In the genomic region with DNA sequence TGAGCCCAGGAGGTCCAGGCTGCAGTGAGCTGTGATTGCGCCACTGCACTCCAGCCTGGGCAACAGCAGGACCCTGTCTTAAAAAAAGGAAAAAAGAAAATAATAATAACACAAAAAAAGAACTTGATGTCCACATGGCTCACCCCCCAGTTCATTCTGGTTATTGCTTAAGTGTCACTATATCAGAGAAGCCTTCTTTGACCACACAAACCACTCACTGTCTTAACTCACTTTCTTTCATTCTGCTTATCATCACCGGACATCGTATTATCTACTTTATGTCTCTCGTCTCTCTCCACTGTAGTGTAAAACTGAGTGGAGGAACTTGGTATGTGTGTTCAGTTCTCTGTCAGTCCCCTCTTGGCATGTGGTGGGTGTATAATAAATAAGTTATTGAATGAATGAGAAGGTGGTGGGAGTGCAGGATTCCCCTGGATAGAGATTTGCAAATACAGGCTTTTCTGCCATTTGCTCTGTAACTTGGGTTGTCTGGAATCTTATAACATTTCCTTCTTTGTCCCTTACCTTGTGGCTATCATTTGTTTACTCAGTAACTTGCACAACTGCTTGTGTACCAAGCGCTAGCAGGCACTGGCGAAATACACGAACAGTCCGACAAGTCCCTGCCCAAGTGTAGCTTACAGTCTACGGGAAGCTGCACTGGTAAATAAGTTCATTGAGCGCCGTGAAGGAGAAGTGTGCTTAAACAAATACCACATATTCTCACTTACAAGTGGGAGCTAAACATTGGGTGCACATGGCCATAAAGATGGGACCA, we compare ENCODE assay signal across 19 cellular contexts.
DNase-seq lines count a peak whose midpoint lies in the region; ATAC-seq and TF ChIP-seq lines count a peak whose summit lies in the region.
"Had no signal": no experiment of that assay in that cellular context is flagged by ENCODE, and none has a peak within 500 bp of the region (broad histone marks: within the 10 kb centered on the region; RNA-seq: fewer than 3 reads in every experiment).

No MANE protein-coding gene starts in this region.

- H3K27me3 ChIP-seq in transverse colon (no peaks in the 10 kb centered on the region), testis (no peaks in the 10 kb centered on the region)
- H3K27me3 ChIP-seq: dorsolateral prefrontal cortex, heart left ventricle had no signal

- H3K36me3 ChIP-seq in SK-N-MC (ENCODE audit: insufficient read depth, low read length) = peaks cover 16% of the 10 kb centered on the region
- no peaks in the 10 kb centered on the region for H3K36me3 ChIP-seq in transverse colon
- H3K36me3 ChIP-seq in testis (ENCODE audit: low read depth, missing control alignments) = no peaks in the 10 kb centered on the region
- H3K36me3 ChIP-seq: heart left ventricle had no signal

- no peak for TF ChIP-seq POLR2A in transverse colon (IDR thresholded peaks at IDR 0.05)
- no peak for TF ChIP-seq POLR2A in testis (IDR thresholded peaks at IDR 0.05)

- H3K27ac Mint-ChIP-seq in activated naive CD4-positive, alpha-beta T cell treated with anti-CD3 and anti-CD28 coated beads, Interleukin-2, amount 50 U/mL, for 72 hours = peak overlapping the region; percentile 29 to 48
- H3K27ac Mint-ChIP-seq: activated naive CD8-positive, alpha-beta T cell treated with anti-CD3 and anti-CD28 coated beads for 36 hours; stimulated activated naive CD8-positive, alpha-beta T cell treated with anti-CD3 and anti-CD28 coated beads, Interleukin-15, amount 100 ng/mL, for 72 hours had no signal

- no peak overlapping the region for H3K4me3 ChIP-seq in SK-N-MC
- no peak overlapping the region for H3K4me3 ChIP-seq in transverse colon
- H3K4me3 ChIP-seq in testis = no peak overlapping the region
- H3K4me3 ChIP-seq: dorsolateral prefrontal cortex, heart left ventricle had no signal

- no peaks in the 10 kb centered on the region for H3K36me3 Mint-ChIP-seq in activated naive CD4-positive, alpha-beta T cell treated with anti-CD3 and anti-CD28 coated beads, Interleukin-2, amount 50 U/mL, for 72 hours
- H3K36me3 Mint-ChIP-seq: activated naive CD8-positive, alpha-beta T cell treated with anti-CD3 and anti-CD28 coated beads for 36 hours; T-cell had no signal

- H3K9me3 ChIP-seq in SK-N-MC (ENCODE audit: low read depth, low read length) = no peaks in the 10 kb centered on the region
- no peaks in the 10 kb centered on the region for H3K9me3 ChIP-seq in transverse colon
- H3K9me3 ChIP-seq in testis = no peaks in the 10 kb centered on the region
- H3K9me3 ChIP-seq: heart left ventricle had no signal

- in situ Hi-C loops in transverse colon (cut with MboI; ENCODE audit: low pct_ligation_motif_present in 1 of 4, low pct_unique_long_range_greater_than_20kb in 1 of 4, low sequenced_read_pairs in 3 of 4) = loop anchor here in 1 of 4 donors (25.0 kb wide), 1 partner anchor 222 kb away; a partner anchor contains a TSS

- 78 to 84% methylated on average over 10 to 11 of the region's 11 CpGs for WGBS in transverse colon (ENCODE audit: low coverage in 1 of 2), 2 donors
- 84% methylated on average over 11 of the region's 11 CpGs for WGBS in testis, 2 donors

- ATAC-seq in activated naive CD4-positive, alpha-beta T cell treated with anti-CD3 and anti-CD28 coated beads, Interleukin-2, amount 50 U/mL, for 72 hours = no peak
- ATAC-seq in left lobe of liver (peak; percentile 62), Right ventricle myocardium superior (ENCODE audit: poor library complexity) (no peak)
- ATAC-seq: heart left ventricle; stimulated activated naive CD8-positive, alpha-beta T cell treated with anti-CD3 and anti-CD28 coated beads, Interleukin-15, amount 100 ng/mL, for 72 hours; T-cell had no signal

- intact Hi-C loops in transverse colon (cut with DNase I; ENCODE audit: low total_unique reads) (loop anchor here (5.0 kb wide), 1 partner anchor 227 kb away; no protein-coding TSS in a partner anchor), testis (cut with DNase I; ENCODE audit: low total_unique reads) (loop anchor here (10.0 kb wide), 1 partner anchor 224 kb away; no protein-coding TSS in a partner anchor), Right ventricle myocardium superior (cut with DNase I) (loop anchor here (5.0 kb wide), 1 partner anchor 232 kb away; a partner anchor contains a TSS)

- TF ChIP-seq CTCF in transverse colon (IDR thresholded peaks at IDR 0.05) (no peak), testis (IDR thresholded peaks at IDR 0.05) (no peak)

- H3K9ac ChIP-seq in SK-N-MC (ENCODE audit: insufficient read length) = no peak overlapping the region

- H3K27ac ChIP-seq in SK-N-MC (peak overlapping the region; percentile 97), transverse colon (no peak overlapping the region), testis (no peak overlapping the region)
- H3K27ac ChIP-seq: heart left ventricle had no signal

- DNase-seq in activated naive CD4-positive, alpha-beta T cell treated with anti-CD3 and anti-CD28 coated beads, Interleukin-2, amount 50 U/mL, for 72 hours (ENCODE audit: low spot score in 2 of 2) = no peak
- DNase-seq in activated naive CD4-positive, alpha-beta T cell treated with anti-CD3 and anti-CD28 coated beads, Interleukin-2, amount 50 U/mL, for 16 hours = no peak
- DNase-seq in SK-N-MC (ENCODE audit: low read depth, low spot score) = no peak
- DNase-seq in left lobe of liver (ENCODE audit: low spot score) = no peak
- peak; percentile 14 for DNase-seq in transverse colon
- DNase-seq in testis = no peak
- DNase-seq in C1 segment of cervical spinal cord (lab: John Stamatoyannopoulos, UW) = no peak
- no peak for DNase-seq in Right ventricle myocardium superior
- DNase-seq: activated CD4-positive, alpha-beta T cell treated with anti-CD3 and anti-CD28 coated beads for 48 hours; activated naive CD8-positive, alpha-beta T cell treated with anti-CD3 and anti-CD28 coated beads for 36 hours; DMS 273 treated with DMSO at 0.1 percent for 48 hours; dorsolateral prefrontal cortex; heart left ventricle; KBM-7; NCI-H1436; NCI-H446 treated with DMSO at 0.1 percent for 48 hours; stimulated activated CD4-positive, alpha-beta T cell treated with anti-CD3 and anti-CD28 coated beads, Interleukin-12 subunit alpha, Interleukin-12 subunit beta, amount 100 ng/mL, for 4 hours; stimulated activated naive CD8-positive, alpha-beta T cell treated with anti-CD3 and anti-CD28 coated beads, Interleukin-15, amount 100 ng/mL, for 72 hours; T-cell had no signal

- H3K4me1 ChIP-seq in transverse colon = peaks cover 5 to 36% (median 8%) of the 10 kb centered on the region in 4 donors
- peaks cover 21% of the 10 kb centered on the region for H3K4me1 ChIP-seq in testis

- no peaks in the 10 kb centered on the region for H3K9me3 Mint-ChIP-seq in activated naive CD4-positive, alpha-beta T cell treated with anti-CD3 and anti-CD28 coated beads, Interleukin-2, amount 50 U/mL, for 72 hours
- H3K9me3 Mint-ChIP-seq: activated naive CD8-positive, alpha-beta T cell treated with anti-CD3 and anti-CD28 coated beads for 36 hours; stimulated activated naive CD8-positive, alpha-beta T cell treated with anti-CD3 and anti-CD28 coated beads, Interleukin-15, amount 100 ng/mL, for 72 hours; T-cell had no signal

- TF ChIP-seq EP300 in transverse colon (IDR thresholded peaks at IDR 0.05; ENCODE audit: low read depth) = no peak
